Comparison of ENCODE assay signal across 8 cellular contexts in the genomic region with DNA sequence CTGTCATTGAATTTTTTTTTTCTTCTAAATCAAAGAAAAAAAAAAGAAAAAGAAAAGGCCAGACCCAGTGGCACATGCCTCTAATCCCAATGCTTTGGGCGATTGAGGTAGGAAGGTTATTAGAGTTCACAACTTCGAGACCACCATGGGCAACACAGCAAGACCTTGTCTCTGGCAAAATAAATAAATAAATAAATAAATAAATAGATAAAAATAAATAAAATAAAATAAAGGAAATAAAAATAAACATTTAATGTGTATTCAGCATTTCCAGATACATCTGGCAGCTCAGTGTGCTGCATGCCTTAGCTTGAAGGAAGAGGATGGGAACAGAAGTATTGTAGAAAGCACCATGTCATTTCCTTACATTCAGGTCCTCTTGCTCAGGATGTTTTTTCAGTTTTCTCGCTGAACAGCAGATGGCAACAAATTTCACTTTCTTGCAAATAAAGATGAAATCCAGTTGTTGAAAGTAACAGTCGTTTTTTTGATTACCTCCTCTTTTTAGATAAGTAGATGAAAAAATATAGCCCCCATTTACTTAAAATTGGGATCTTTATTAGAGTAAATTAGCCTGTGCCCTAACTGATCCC. TPM values are rescaled to one million over a fixed set of nuclear protein-coding genes. Genes with fewer than 3 reads are reported as not detected.
A peak's percentile ranks its signal among the peaks of the same experiment; 100 is the strongest.
DNase-seq lines count a peak whose midpoint lies in the region; ATAC-seq, FAIRE-seq and TF ChIP-seq lines count a peak whose summit lies in the region.

No MANE protein-coding gene starts in this region.

- no peaks in the 10 kb centered on the region for H4K20me1 ChIP-seq in osteoblast (ENCODE audit: insufficient read depth, low read length)

- in situ Hi-C loops in Panc1 (cut with HindIII; ENCODE audit: low pct_unique_long_range_greater_than_20kb, low sequenced_read_pairs), result no loop called here

- H3K27me3 Mint-ChIP-seq in HFFc6 (ENCODE audit: insufficient read depth), result peaks cover 25% of the 10 kb centered on the region
- H3K27me3 Mint-ChIP-seq in activated T-helper 17 cell treated with anti-CD3 and anti-CD28 coated beads, Interleukin-2, amount 50 U/mL, for 72 hours, result peaks cover 7% of the 10 kb centered on the region

- H3K4me2 ChIP-seq in osteoblast (ENCODE audit: insufficient read depth, low read length), result no peak overlapping the region

- intact Hi-C loops in Panc1 (cut with micrococcal nuclease; ENCODE audit: unreplicated experiment), result no loop called here

- BruUV-seq in Panc1 (replicated peaks; lab: Mats Ljungman, UMichigan), result no TSS peak

- H3K27me3 ChIP-seq in Panc1 (ENCODE audit: control insufficient read depth, insufficient read depth, low read length) (peaks cover 3% of the 10 kb centered on the region; the same call in 1 of the 2 replicates), osteoblast (ENCODE audit: insufficient read depth, low read length) (peaks cover 29% of the 10 kb centered on the region), right atrium auricular region (no peaks in the 10 kb centered on the region)

- no peak overlapping the region for H3K4me3 ChIP-seq in Panc1 (ENCODE audit: low read depth in 2 of 2, low read length in 2 of 2)
- no peak overlapping the region for H3K4me3 ChIP-seq in osteoblast (ENCODE audit: insufficient read depth, low read length)
- no peak overlapping the region for H3K4me3 ChIP-seq in right atrium auricular region

- peak; percentile 69 for TF ChIP-seq CTCF in HFFc6 (IDR thresholded peaks at IDR 0.05)
- peak; percentile 24; the same call in 1 of the 2 replicates for TF ChIP-seq CTCF in Panc1 (IDR thresholded peaks at IDR 0.05)
- TF ChIP-seq CTCF in osteoblast (IDR thresholded peaks at IDR 0.05; ENCODE audit: extremely low read depth, low read depth, low read length), result peak; percentile 30
- TF ChIP-seq CTCF in right atrium auricular region (IDR thresholded peaks at IDR 0.05), result peak in 1 of 2 donors; percentile 53

- no peaks in the 10 kb centered on the region for H3K36me3 Mint-ChIP-seq in HFFc6 (ENCODE audit: low read depth)
- no peaks in the 10 kb centered on the region for H3K36me3 Mint-ChIP-seq in activated T-helper 17 cell treated with anti-CD3 and anti-CD28 coated beads, Interleukin-2, amount 50 U/mL, for 72 hours (ENCODE audit: low read depth)

- ATAC-seq in Panc1, result peak; percentile 70
- no peak for ATAC-seq in activated T-helper 17 cell treated with anti-CD3 and anti-CD28 coated beads, Interleukin-2, amount 50 U/mL, for 72 hours (replicated peaks)

- H3K4me1 ChIP-seq in Panc1 (ENCODE audit: control insufficient read depth, insufficient read depth, low read length) (no peaks in the 10 kb centered on the region), osteoblast (ENCODE audit: insufficient read depth, low read length) (no peaks in the 10 kb centered on the region), right atrium auricular region (no peaks in the 10 kb centered on the region)

- H3K4me3 Mint-ChIP-seq in HFFc6, result no peak overlapping the region
- no peak overlapping the region for H3K4me3 Mint-ChIP-seq in activated T-helper 17 cell treated with anti-CD3 and anti-CD28 coated beads, Interleukin-2, amount 50 U/mL, for 72 hours

- H3K36me3 ChIP-seq in Panc1 (ENCODE audit: control insufficient read depth, insufficient read depth, low read length), result no peaks in the 10 kb centered on the region
- no peaks in the 10 kb centered on the region for H3K36me3 ChIP-seq in osteoblast (ENCODE audit: insufficient read depth, low read length)
- H3K36me3 ChIP-seq in right atrium auricular region, result no peaks in the 10 kb centered on the region

- H3K79me2 ChIP-seq in osteoblast (ENCODE audit: insufficient read depth, low read length), result no peaks in the 10 kb centered on the region

- DNase-seq in DMS153 (lab: John Stamatoyannopoulos, UW), result peak; percentile 7
- DNase-seq in HFFc6, result peak; percentile 74
- peak; percentile 27 for DNase-seq in Panc1 (ENCODE audit: low read depth, low spot score)
- DNase-seq in osteoblast (ENCODE audit: insufficient read length, low spot score, missing footprints), result peak; percentile 4
- no peak for DNase-seq in epidermal melanocyte (ENCODE audit: insufficient read length, low spot score)
- no peak for DNase-seq in right atrium auricular region (ENCODE audit: low spot score)

- no peaks in the 10 kb centered on the region for H3K4me1 Mint-ChIP-seq in HFFc6 (ENCODE audit: low read depth)
- no peaks in the 10 kb centered on the region for H3K4me1 Mint-ChIP-seq in activated T-helper 17 cell treated with anti-CD3 and anti-CD28 coated beads, Interleukin-2, amount 50 U/mL, for 72 hours

- POLR2A ChIA-PET in Panc1 (lab: Charles Lee), result no interaction called here

- H2AFZ ChIP-seq in osteoblast (ENCODE audit: low read length), result no peak overlapping the region

- H3K27ac Mint-ChIP-seq in HFFc6, result no peak overlapping the region
- no peak overlapping the region for H3K27ac Mint-ChIP-seq in activated T-helper 17 cell treated with anti-CD3 and anti-CD28 coated beads, Interleukin-2, amount 50 U/mL, for 72 hours

- H3K9me3 ChIP-seq in Panc1 (ENCODE audit: control insufficient read depth, insufficient read depth, low read depth, low read length) (no peaks in the 10 kb centered on the region), osteoblast (ENCODE audit: low read depth, low read length) (no peaks in the 10 kb centered on the region), right atrium auricular region (no peaks in the 10 kb centered on the region)

- H3K27ac ChIP-seq in Panc1 (ENCODE audit: low read length) (no peak overlapping the region), osteoblast (ENCODE audit: low read depth, low read length) (no peak overlapping the region), right atrium auricular region (no peak overlapping the region)

- FAIRE-seq in endometrium (lab: Jason Lieb, UNC), result peak; percentile 78

- CTCF ChIA-PET in Panc1 (lab: Charles Lee), result interaction anchor here (1.3 kb wide), 1 partner anchor 100 kb away, joined by 5 read pairs; a partner anchor contains a TSS

- no peaks in the 10 kb centered on the region for H3K9me3 Mint-ChIP-seq in HFFc6
- no peaks in the 10 kb centered on the region for H3K9me3 Mint-ChIP-seq in activated T-helper 17 cell treated with anti-CD3 and anti-CD28 coated beads, Interleukin-2, amount 50 U/mL, for 72 hours

RNA-seq across cellular contexts. Expression of a gene that starts 25.7 kb away (rescaled TPM):
- not detected for total RNA-seq in HFFc6 (2021; fragmentation: NEBNext Ultra II Directional; extraction: Animal tissue kit (Norgen Biotek cat#: 25700))
- total RNA-seq in Panc1 (2021; ENCODE audit: unreplicated experiment), result 0.26 TPM
- 0.31 TPM for polyA plus RNA-seq in Panc1 (2012; ENCODE audit: insufficient read length)
- total RNA-seq in osteoblast, result under 0.01 TPM in 1 of 2 replicates, not detected in the other
- not detected for total RNA-seq in right atrium auricular region
- total RNA-seq in activated T-helper 17 cell treated with anti-CD3 and anti-CD28 coated beads, Interleukin-2, amount 50 U/mL, for 72 hours, result not detected

Comparison
In these comparisons a context has a peak if more than half of its experiments do, and no peak if none do; other contexts are left out.
1. DNase-seq: peak in DMS153 (single experiment), HFFc6 (single experiment), Panc1 (single experiment) and osteoblast (single experiment); none in epidermal melanocyte (single experiment) and right atrium auricular region (single experiment).